In genomic region chr14:31421200-31421599, GRCh38 we compare ENCODE assay signal across 8 cellular contexts. TPM values are rescaled to one million over a fixed set of nuclear protein-coding genes. Genes with fewer than 3 reads are reported as not detected.
DNase-seq lines count a peak whose midpoint lies in the region; ATAC-seq, FAIRE-seq and TF ChIP-seq lines count a peak whose summit lies in the region.

No MANE protein-coding gene starts in this region.

- dilution Hi-C loops in endothelial cell of umbilical vein (cut with MboI; ENCODE audit: extremely low pct_ligation_motif_present, low sequenced_read_pairs), result no loop called here

- H3K36me3 ChIP-seq in GM23338 (ENCODE audit: insufficient read depth), result no peaks in the 10 kb centered on the region
- no peaks in the 10 kb centered on the region for H3K36me3 ChIP-seq in PC-3 (ENCODE audit: low read depth, low read length)
- H3K36me3 ChIP-seq in endothelial cell of umbilical vein (ENCODE audit: control insufficient read depth in 2 of 2, extremely low read depth in 1 of 2, insufficient read depth in 2 of 2, low read length in 2 of 2), result no peaks in the 10 kb centered on the region
- no peaks in the 10 kb centered on the region for H3K36me3 ChIP-seq in gastrocnemius medialis

- no peak for FAIRE-seq in endothelial cell of umbilical vein (lab: Jason Lieb, UNC)

- TF ChIP-seq CTCF in GM23338 (conservative IDR thresholded peaks at IDR 0.05; ENCODE audit: low read depth in 2 of 2), result no peak
- TF ChIP-seq CTCF in PC-3 (conservative IDR thresholded peaks at IDR 0.05; ENCODE audit: low read depth, low read length), result no peak
- TF ChIP-seq CTCF in endothelial cell of umbilical vein (IDR thresholded peaks at IDR 0.05; ENCODE audit: extremely low read depth in 1 of 2, insufficient read depth in 1 of 2, low read depth in 1 of 2, low read length in 2 of 2), result no peak
- TF ChIP-seq CTCF in gastrocnemius medialis (IDR thresholded peaks at IDR 0.05 in 4 of 5, conservative IDR thresholded peaks at IDR 0.05 in 1 of 5), result no peak

- no peak for DNase-seq in GM23338 (ENCODE audit: low spot score)
- DNase-seq in PC-3, result no peak
- no peak for DNase-seq in endothelial cell of umbilical vein (ENCODE audit: low read depth, low spot score)
- DNase-seq in gastrocnemius medialis, result no peak
- no peak for DNase-seq in stimulated activated CD4-positive, alpha-beta T cell treated with anti-CD3 and anti-CD28 coated beads, Interleukin-1b, Interleukin-23, amount 100 ng/mL, for 48 hours
- no peak for DNase-seq in AG20443 (ENCODE audit: low spot score)
- DNase-seq in retina, result no peak

- no peak overlapping the region for H3K4me2 ChIP-seq in GM23338
- peak overlapping the region; percentile 82 for H3K4me2 ChIP-seq in PC-3 (ENCODE audit: low read length)
- peak overlapping the region; percentile 87 for H3K4me2 ChIP-seq in endothelial cell of umbilical vein (ENCODE audit: insufficient read depth, low read length)

- H3K9me2 ChIP-seq in GM23338 (ENCODE audit: insufficient read depth) (no peaks in the 10 kb centered on the region), PC-3 (replicated peaks; ENCODE audit: low read length) (no peaks in the 10 kb centered on the region)

- H3K36me3 Mint-ChIP-seq in GM23338 (ENCODE audit: low read depth), result no peaks in the 10 kb centered on the region

- H3K4me3 Mint-ChIP-seq in GM23338, result peak overlapping the region; percentile 93

- intact Hi-C loops in PC-3 (cut with micrococcal nuclease) (no loop called here), endothelial cell of umbilical vein (cut with micrococcal nuclease) (loop anchor here (2.0 kb wide), 2 partner anchors 60 to 216 kb away; no protein-coding TSS in a partner anchor), gastrocnemius medialis (cut with DNase I; ENCODE audit: low total_unique reads) (loop anchor here (1.0 to 10.0 kb wide), 4 partner anchors 36 to 784 kb away; partner anchors contain the start of genes DTD2, RNU6-7 and RNU6-8)

- no peak overlapping the region for H3K4me3 ChIP-seq in GM23338
- H3K4me3 ChIP-seq in PC-3 (ENCODE audit: low read length), result peak overlapping the region; percentile 91; the same call in 1 of the 2 replicates
- no peak overlapping the region for H3K4me3 ChIP-seq in endothelial cell of umbilical vein (replicated peaks in 1 of 3; ENCODE audit: insufficient read depth in 1 of 3, low read depth in 1 of 3, low read length in 3 of 3)
- H3K4me3 ChIP-seq in gastrocnemius medialis, result peak overlapping the region in 1 of 4 donors; percentile 55

- 0 out of 2 replicates have a peak, but pooled peaks cover 14% of the 10 kb centered on the region for H3K4me1 ChIP-seq in GM23338 (ENCODE audit: insufficient read depth)
- peaks cover 13% of the 10 kb centered on the region for H3K4me1 ChIP-seq in PC-3 (ENCODE audit: insufficient read depth, low read length)
- peaks cover 13% of the 10 kb centered on the region for H3K4me1 ChIP-seq in endothelial cell of umbilical vein (ENCODE audit: control insufficient read depth, extremely low read depth, insufficient read depth, low read length)
- peaks cover 16 to 21% of the 10 kb centered on the region in 2 donors for H3K4me1 ChIP-seq in gastrocnemius medialis

- no peaks in the 10 kb centered on the region for H3K9me3 Mint-ChIP-seq in GM23338

- TF ChIP-seq POLR2A in endothelial cell of umbilical vein (IDR thresholded peaks at IDR 0.05; ENCODE audit: low read depth, low read length) (no peak), gastrocnemius medialis (IDR thresholded peaks at IDR 0.05) (no peak)

- no peaks in the 10 kb centered on the region for H3K27me3 ChIP-seq in GM23338 (ENCODE audit: insufficient read depth)
- no peaks in the 10 kb centered on the region for H3K27me3 ChIP-seq in PC-3 (ENCODE audit: low read length)
- H3K27me3 ChIP-seq in endothelial cell of umbilical vein (ENCODE audit: control insufficient read depth in 2 of 2, insufficient read depth in 2 of 2, low read length in 2 of 2), result no peaks in the 10 kb centered on the region
- no peaks in the 10 kb centered on the region for H3K27me3 ChIP-seq in gastrocnemius medialis

- BruUV-seq in PC-3 (replicated peaks; lab: Mats Ljungman, UMichigan) (no TSS peak), endothelial cell of umbilical vein (replicated peaks; lab: Mats Ljungman, UMichigan) (no TSS peak)

- CTCF ChIA-PET in PC-3 (lab: Charles Lee), result interaction anchor here (2.5 kb wide), 1 partner anchor 29 kb away, joined by 29 read pairs; no protein-coding TSS in a partner anchor
- CTCF ChIA-PET in endothelial cell of umbilical vein (lab: Charles Lee), result interaction anchor here (2.2 kb wide), 1 partner anchor 29 kb away, joined by 15 read pairs; no protein-coding TSS in a partner anchor

- H3K9me1 ChIP-seq in endothelial cell of umbilical vein (replicated peaks; ENCODE audit: control insufficient read depth, extremely low read depth, insufficient read depth, low read length), result no peaks in the 10 kb centered on the region

- H3K9ac ChIP-seq in PC-3 (ENCODE audit: low read length) (no peak overlapping the region), endothelial cell of umbilical vein (replicated peaks; ENCODE audit: extremely low read depth, insufficient read depth, low read length) (no peak overlapping the region)

- H2AFZ ChIP-seq in GM23338 (peak overlapping the region; percentile 95; the same call in 1 of the 2 replicates), PC-3 (ENCODE audit: low read length) (peak overlapping the region; percentile 91), endothelial cell of umbilical vein (ENCODE audit: low read depth, low read length) (peak overlapping the region; percentile 98)

- POLR2A ChIA-PET in PC-3 (lab: Charles Lee; ENCODE audit: unreplicated experiment) (no interaction called here), endothelial cell of umbilical vein (lab: Charles Lee) (interaction anchor here (1.6 kb wide), 1 partner anchor 36 kb away, joined by 15 read pairs; the partner anchor contains the start of gene DTD2)

- peaks cover 2% of the 10 kb centered on the region for H3K27me3 Mint-ChIP-seq in GM23338 (ENCODE audit: insufficient read depth, low read depth, poor library complexity)

- H3F3A ChIP-seq in GM23338 (replicated peaks; ENCODE audit: low read depth) (no peaks in the 10 kb centered on the region), PC-3 (ENCODE audit: low read length, unreplicated experiment) (no peaks in the 10 kb centered on the region)

- ATAC-seq in GM23338 (no peak), PC-3 (no peak), gastrocnemius medialis (no peak), HG02973 (IDR thresholded peaks at IDR 0.05; ENCODE audit: unreplicated experiment) (no peak)

- H3K79me2 ChIP-seq in GM23338 (replicated peaks; ENCODE audit: insufficient read depth) (peaks cover 32% of the 10 kb centered on the region), PC-3 (ENCODE audit: low read length) (peaks cover 33% of the 10 kb centered on the region), endothelial cell of umbilical vein (ENCODE audit: control insufficient read depth, insufficient read depth, low read length) (peaks cover 20% of the 10 kb centered on the region)

- H4K20me1 ChIP-seq in GM23338 (replicated peaks; ENCODE audit: insufficient read depth) (no peaks in the 10 kb centered on the region), PC-3 (ENCODE audit: low read length) (no peaks in the 10 kb centered on the region), endothelial cell of umbilical vein (replicated peaks; ENCODE audit: control insufficient read depth, extremely low read depth, insufficient read depth, low read length) (no peaks in the 10 kb centered on the region)

- H3K27ac ChIP-seq in GM23338 (ENCODE audit: low read depth), result no peak overlapping the region
- H3K27ac ChIP-seq in PC-3 (ENCODE audit: low read length), result no peak overlapping the region
- H3K27ac ChIP-seq in endothelial cell of umbilical vein (ENCODE audit: insufficient read depth, low read depth, low read length), result no peak overlapping the region
- H3K27ac ChIP-seq in gastrocnemius medialis, result peak overlapping the region in 3 of 4 donors; percentile 92 to 94 (median 93)

- H3K27ac Mint-ChIP-seq in GM23338, result peak overlapping the region; percentile 95; the same call in 1 of the 2 replicates

- in situ Hi-C loops in gastrocnemius medialis (cut with MboI; ENCODE audit: low sequenced_read_pairs in 4 of 4), result no loop called here

- H3K4me1 Mint-ChIP-seq in GM23338, result peaks cover 16% of the 10 kb centered on the region

- H3K9me3 ChIP-seq in PC-3 (ENCODE audit: low read length), result no peaks in the 10 kb centered on the region
- H3K9me3 ChIP-seq in endothelial cell of umbilical vein (replicated peaks; ENCODE audit: control insufficient read depth, insufficient read depth, low read length), result no peaks in the 10 kb centered on the region
- H3K9me3 ChIP-seq in gastrocnemius medialis, result no peaks in the 10 kb centered on the region

TF ChIP-seq in endothelial cell of umbilical vein, 7 proteins besides CTCF, POLR2A, EP300 and RAD21 (continues in another document):
- no peak for TF ChIP-seq POLR2AphosphoS5 (IDR thresholded peaks at IDR 0.05; ENCODE audit: insufficient read depth, low read depth, low read length)
- TF ChIP-seq JUN (IDR thresholded peaks at IDR 0.05; ENCODE audit: borderline replicate concordance, insufficient read depth, insufficient read length, low read depth), result no peak

RNA-seq across cellular contexts. Expression of gene HEATR5A, which starts 0.8 kb away (rescaled TPM):
- total RNA-seq in GM23338 (2014; rRNA removed; shearing (Covaris generic)), result 21.6 and 25.8 TPM in 2 replicates
- polyA plus RNA-seq in GM23338 (2016; fragmentation: Nextera tagmentation; extraction: Ambion mirVana), result 32.5 and 39.9 TPM in 2 replicates
- total RNA-seq in PC-3 (2014; rRNA removed), result 11.5 and 12.7 TPM in 2 replicates
- total RNA-seq in endothelial cell of umbilical vein, result 37.0 and 45.3 TPM in 2 replicates
- polyA plus RNA-seq in endothelial cell of umbilical vein, result 9.8 and 12.6 TPM in 2 replicates
- polyA plus RNA-seq in endothelial cell of umbilical vein (2011; cell fraction: cytosol; rRNA removed), result 10.6 and 13.0 TPM in 2 replicates
- polyA plus RNA-seq in endothelial cell of umbilical vein (2011; cell fraction: nucleus; rRNA removed), result 18.3 and 19.8 TPM in 2 replicates
- 21.9 and 29.4 TPM in 2 replicates for polyA plus RNA-seq in endothelial cell of umbilical vein (2012)
- polyA minus RNA-seq in endothelial cell of umbilical vein, result 64.2 and 68.6 TPM in 2 replicates
- polyA minus RNA-seq in endothelial cell of umbilical vein (2011; cell fraction: cytosol; rRNA and poly(A)+ RNA removed), result 58.9 TPM
- polyA minus RNA-seq in endothelial cell of umbilical vein (2011; cell fraction: nucleus; rRNA and poly(A)+ RNA removed), result 35.2 and 50.3 TPM in 2 replicates
- total RNA-seq in gastrocnemius medialis, result 10 to 100 TPM; 11.3 to 39.7 (median 19.3) TPM

RNA-seq across cellular contexts. Expression of gene DTD2, which starts 36.1 kb away (rescaled TPM):
- total RNA-seq in GM23338 (2014; rRNA removed; shearing (Covaris generic)), result 37.5 and 39.0 TPM in 2 replicates
- 6.3 and 8.6 TPM in 2 replicates for polyA plus RNA-seq in GM23338 (2016; fragmentation: Nextera tagmentation; extraction: Ambion mirVana)
- total RNA-seq in PC-3 (2014; rRNA removed), result 35.9 and 36.8 TPM in 2 replicates
- 10.8 and 14.4 TPM in 2 replicates for total RNA-seq in endothelial cell of umbilical vein
- 9.2 and 10.1 TPM in 2 replicates for polyA plus RNA-seq in endothelial cell of umbilical vein
- polyA plus RNA-seq in endothelial cell of umbilical vein (2011; cell fraction: cytosol; rRNA removed), result 10.4 and 10.7 TPM in 2 replicates
- polyA plus RNA-seq in endothelial cell of umbilical vein (2011; cell fraction: nucleus; rRNA removed), result 4.4 and 7.0 TPM in 2 replicates
- 6.1 and 10.7 TPM in 2 replicates for polyA plus RNA-seq in endothelial cell of umbilical vein (2012)
- 6.5 and 8.6 TPM in 2 replicates for polyA minus RNA-seq in endothelial cell of umbilical vein
- polyA minus RNA-seq in endothelial cell of umbilical vein (2011; cell fraction: cytosol; rRNA and poly(A)+ RNA removed), result 13.0 TPM
- 4.0 and 4.4 TPM in 2 replicates for polyA minus RNA-seq in endothelial cell of umbilical vein (2011; cell fraction: nucleus; rRNA and poly(A)+ RNA removed)
- total RNA-seq in gastrocnemius medialis, result 1 to 10 TPM; 4.0 to 7.8 (median 4.8) TPM

Comparison
In these comparisons a context has a peak if more than half of its experiments do, and no peak if none do; other contexts are left out.
1. H3K27ac ChIP-seq: peak in gastrocnemius medialis (3 of 4); none in GM23338 (single experiment), PC-3 (single experiment) and endothelial cell of umbilical vein (single experiment).
2. Peak in every context shown above with its lines, with median percentiles within 50 percentile points of each other: H2AFZ ChIP-seq.